ENCODE assay signal across 10 cellular contexts in genomic region chr10:128491686-128492085, GRCh38.
"Had no signal": no experiment of that assay in that cellular context is flagged by ENCODE, and none has a peak within 500 bp of the region (broad histone marks: within the 10 kb centered on the region; RNA-seq: fewer than 3 reads in every experiment).

No MANE protein-coding gene starts in this region.

- H3K4me1 ChIP-seq: HAP-1 had no signal

- ATAC-seq: GM23338, HCT116 had no signal

- H3K36me3 ChIP-seq: HAP-1 had no signal

- H3K4me1 Mint-ChIP-seq: GM23338 had no signal

- H3K9me3 Mint-ChIP-seq: H9 had no signal

- H3K27ac ChIP-seq: GM23248 had no signal

- H3K4me2 ChIP-seq: GM23338 had no signal

- H3K27ac Mint-ChIP-seq: GM23338, H9, HFFc6 had no signal

- H3K4me3 Mint-ChIP-seq: GM23338, H9, HFFc6 had no signal

- FAIRE-seq: H1, H54 had no signal

- H3K9me3 ChIP-seq: HAP-1 had no signal

- H2AFZ ChIP-seq: GM23248, GM23338 had no signal

- DNase-seq: GM23248, GOT3, H9, HCEC 1CT, HFFc6 had no signal

- H3K9ac ChIP-seq: GM23248 had no signal

- H3K4me3 ChIP-seq: GM23248, GM23338, HAP-1 had no signal
